ENCODE assay signal across 14 cellular contexts in the genomic region with DNA sequence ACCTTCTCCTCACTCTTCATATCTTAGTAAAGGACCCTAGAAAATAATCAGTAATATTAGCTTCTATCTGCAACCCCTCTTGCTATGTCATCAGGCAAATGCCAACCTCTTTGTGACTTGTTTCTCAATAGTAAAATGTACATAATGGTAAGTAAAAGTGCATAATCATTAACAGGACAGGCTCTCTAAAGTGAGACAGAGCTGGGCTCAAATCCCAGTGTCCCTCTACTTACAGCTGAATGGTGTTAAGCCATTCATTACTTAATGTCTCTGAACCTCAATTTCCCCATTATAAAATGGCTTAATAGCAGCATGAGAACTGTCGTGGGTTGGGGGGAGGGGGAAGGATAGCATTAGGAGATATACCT.
DNase-seq lines count a peak whose midpoint lies in the region; ATAC-seq, FAIRE-seq and TF ChIP-seq lines count a peak whose summit lies in the region.
"Had no signal": no experiment of that assay in that cellular context is flagged by ENCODE, and none has a peak within 500 bp of the region (broad histone marks: within the 10 kb centered on the region; RNA-seq: fewer than 3 reads in every experiment).

No MANE protein-coding gene starts in this region.

- intact Hi-C loops in OCI-LY7 (cut with micrococcal nuclease; ENCODE audit: unreplicated experiment): no loop called here
- intact Hi-C loops in posterior vena cava (cut with DNase I): no loop called here
- intact Hi-C loops in testis (cut with DNase I; ENCODE audit: low total_unique reads): no loop called here

- in situ Hi-C loops in GM23248 (cut with MboI): no loop called here

- no peak for FAIRE-seq in A549 (lab: Jason Lieb, UNC)
- FAIRE-seq: K562 had no signal

- no peak for TF ChIP-seq EP300 in A549 (IDR thresholded peaks at IDR 0.05)

- WGBS in A549 (ENCODE audit: missing lambda C conversion rate): 85% methylated on average over 1 of the region's 1 CpG
- 75 to 82% methylated on average over 1 of the region's 1 CpG for WGBS in testis, 2 donors
- WGBS in GM23248 (ENCODE audit: low coverage in 1 of 2, low lambda C conversion rate in 2 of 2, missing lambda C conversion rate in 2 of 2), 2 experiments: 32 to 35% methylated on average over 1 of the region's 1 CpG

- DNase-seq in A549 (ENCODE audit: low read depth in 1 of 2, low spot score in 1 of 2) (no peak), OCI-LY7 (ENCODE audit: low spot score) (no peak), posterior vena cava (ENCODE audit: low spot score) (no peak), testis (no peak), GM23248 (no peak), MG63 (no peak)
- DNase-seq: activated CD8-positive, alpha-beta memory T cell treated with anti-CD3 and anti-CD28 coated beads for 24 hours; NCI-H2029 treated with DMSO at 0.1 percent for 48 hours had no signal

- no peak for ATAC-seq in A549
- ATAC-seq in GM19455 (IDR thresholded peaks at IDR 0.05; ENCODE audit: unreplicated experiment): peak; percentile 10
- ATAC-seq in HG02981 (IDR thresholded peaks at IDR 0.05; ENCODE audit: unreplicated experiment): peak; percentile 18
- ATAC-seq: K562, Panc1 had no signal

- no peak overlapping the region for H3K27ac ChIP-seq in A549
- no peak overlapping the region for H3K27ac ChIP-seq in OCI-LY7 (ENCODE audit: low read depth, low read length, poor library complexity, severe bottlenecking)
- H3K27ac ChIP-seq in testis: no peak overlapping the region
- H3K27ac ChIP-seq in GM23248: no peak overlapping the region
- H3K27ac ChIP-seq: esophagus muscularis mucosa, tibial nerve had no signal

- H3K36me3 ChIP-seq in OCI-LY7 (ENCODE audit: insufficient read depth, low read length) (no peaks in the 10 kb centered on the region; the same call in 1 of the 2 replicates), testis (ENCODE audit: low read depth, missing control alignments) (no peaks in the 10 kb centered on the region), GM23248 (ENCODE audit: low read depth) (no peaks in the 10 kb centered on the region), MG63 (no peaks in the 10 kb centered on the region)
- H3K36me3 ChIP-seq: esophagus muscularis mucosa, tibial nerve had no signal

- H4K20me1 ChIP-seq in OCI-LY7 (ENCODE audit: insufficient read depth, low read length) (no peaks in the 10 kb centered on the region), GM23248 (ENCODE audit: insufficient read depth) (no peaks in the 10 kb centered on the region)

- H3K79me2 ChIP-seq in OCI-LY7 (ENCODE audit: insufficient read depth, low read depth, low read length) (no peaks in the 10 kb centered on the region), GM23248 (ENCODE audit: insufficient read depth) (no peaks in the 10 kb centered on the region)

- no peaks in the 10 kb centered on the region for H3K9me3 ChIP-seq in A549
- 0 out of 2 replicates have a peak, but pooled peaks cover 6% of the 10 kb centered on the region for H3K9me3 ChIP-seq in OCI-LY7 (ENCODE audit: low read length)
- no peaks in the 10 kb centered on the region for H3K9me3 ChIP-seq in testis
- no peaks in the 10 kb centered on the region for H3K9me3 ChIP-seq in GM23248 (ENCODE audit: low read depth)
- no peaks in the 10 kb centered on the region for H3K9me3 ChIP-seq in MG63
- H3K9me3 ChIP-seq: esophagus muscularis mucosa, tibial nerve had no signal

- H3K9me2 ChIP-seq in OCI-LY7 (ENCODE audit: insufficient read depth, low read length) (no peaks in the 10 kb centered on the region), GM23248 (ENCODE audit: insufficient read depth) (no peaks in the 10 kb centered on the region)

- H3F3A ChIP-seq in GM23248 (ENCODE audit: insufficient read depth): no peaks in the 10 kb centered on the region

- H3K4me2 ChIP-seq in A549 (peak overlapping the region; percentile 41; the same call in 1 of the 3 replicates), OCI-LY7 (ENCODE audit: low read length) (peak overlapping the region; percentile 69), GM23248 (ENCODE audit: unreplicated experiment) (no peak overlapping the region)

- H2AFZ ChIP-seq in OCI-LY7 (ENCODE audit: low read length): peak overlapping the region; percentile 54; the same call in 1 of the 2 replicates
- H2AFZ ChIP-seq in GM23248: no peak overlapping the region

- no peak for TF ChIP-seq RAD21 in A549 (conservative IDR thresholded peaks at IDR 0.05 in 1 of 2, IDR thresholded peaks at IDR 0.05 in 1 of 2)

- H3K9ac ChIP-seq in GM23248: no peak overlapping the region

- TF ChIP-seq POLR2A in A549 (IDR thresholded peaks at IDR 0.05; ENCODE audit: low read length) (no peak), testis (IDR thresholded peaks at IDR 0.05) (no peak)

- H3K27me3 ChIP-seq in testis: no peaks in the 10 kb centered on the region
- no peaks in the 10 kb centered on the region for H3K27me3 ChIP-seq in GM23248 (replicated peaks; ENCODE audit: insufficient read depth)
- H3K27me3 ChIP-seq in MG63: no peaks in the 10 kb centered on the region
- H3K27me3 ChIP-seq: tibial nerve had no signal

- no TSS peak for BruUV-seq in OCI-LY7 (replicated peaks; lab: Mats Ljungman, UMichigan)

- CTCF ChIA-PET in A549 (lab: Yijun Ruan, JAX) (interaction anchor here (0.6 to 1.8 kb wide), 2 partner anchors 14 to 21 kb away, joined by 3 to 5 read pairs; no protein-coding TSS in a partner anchor), OCI-LY7 (lab: Charles Lee; ENCODE audit: unreplicated experiment) (interaction anchor here (0.6 kb wide), 1 partner anchor 8 kb away, joined by 3 read pairs; no protein-coding TSS in a partner anchor)

- no peaks in the 10 kb centered on the region for H3K4me1 ChIP-seq in A549
- H3K4me1 ChIP-seq in OCI-LY7 (ENCODE audit: insufficient read depth, low read length, poor library complexity, severe bottlenecking): peaks cover 13% of the 10 kb centered on the region
- peaks cover 13% of the 10 kb centered on the region for H3K4me1 ChIP-seq in testis
- H3K4me1 ChIP-seq in GM23248 (ENCODE audit: insufficient read depth): peaks cover 13% of the 10 kb centered on the region
- H3K4me1 ChIP-seq: esophagus muscularis mucosa had no signal

- H3K4me3 ChIP-seq in A549 (no peak overlapping the region), OCI-LY7 (ENCODE audit: low read depth, low read length, poor library complexity, severe bottlenecking) (peak overlapping the region; percentile 43), testis (no peak overlapping the region), GM23248 (no peak overlapping the region), MG63 (no peak overlapping the region)
- H3K4me3 ChIP-seq: esophagus muscularis mucosa, K562, tibial nerve had no signal

- POLR2A ChIA-PET in A549 (lab: Yijun Ruan, JAX): no interaction called here
- POLR2A ChIA-PET in OCI-LY7 (lab: Charles Lee): interaction anchor here (0.6 to 1.4 kb wide), 5 partner anchors 12 to 142 kb away, joined by 3 to 6 read pairs (median 3); no protein-coding TSS in a partner anchor

- no peak for TF ChIP-seq CTCF in A549 (IDR thresholded peaks at IDR 0.05)
- TF ChIP-seq CTCF in OCI-LY7 (conservative IDR thresholded peaks at IDR 0.05; ENCODE audit: low read length): no peak
- TF ChIP-seq CTCF in testis (IDR thresholded peaks at IDR 0.05): no peak

TF ChIP-seq in A549, 52 proteins besides CTCF, POLR2A, EP300 and RAD21 (continues in another document):
- TF ChIP-seq FOSB (CRISPR knock-in tag; IDR thresholded peaks at IDR 0.05) (no peak), EHMT2 (IDR thresholded peaks at IDR 0.05; ENCODE audit: low read depth) (no peak), NPAS2 (CRISPR knock-in tag; IDR thresholded peaks at IDR 0.05; ENCODE audit: borderline replicate concordance) (no peak), NFE2L2 (conservative IDR thresholded peaks at IDR 0.05; ENCODE audit: low read length) (no peak), CHD4 (IDR thresholded peaks at IDR 0.05; ENCODE audit: borderline replicate concordance) (no peak), ZNF302 (CRISPR knock-in tag; IDR thresholded peaks at IDR 0.05) (no peak), FOSL2 (IDR thresholded peaks at IDR 0.05) (no peak), FOSL2 (CRISPR knock-in tag; IDR thresholded peaks at IDR 0.05) (no peak), FOXS1 (CRISPR knock-in tag; IDR thresholded peaks at IDR 0.05) (no peak)
- TF ChIP-seq, protein P1, sequence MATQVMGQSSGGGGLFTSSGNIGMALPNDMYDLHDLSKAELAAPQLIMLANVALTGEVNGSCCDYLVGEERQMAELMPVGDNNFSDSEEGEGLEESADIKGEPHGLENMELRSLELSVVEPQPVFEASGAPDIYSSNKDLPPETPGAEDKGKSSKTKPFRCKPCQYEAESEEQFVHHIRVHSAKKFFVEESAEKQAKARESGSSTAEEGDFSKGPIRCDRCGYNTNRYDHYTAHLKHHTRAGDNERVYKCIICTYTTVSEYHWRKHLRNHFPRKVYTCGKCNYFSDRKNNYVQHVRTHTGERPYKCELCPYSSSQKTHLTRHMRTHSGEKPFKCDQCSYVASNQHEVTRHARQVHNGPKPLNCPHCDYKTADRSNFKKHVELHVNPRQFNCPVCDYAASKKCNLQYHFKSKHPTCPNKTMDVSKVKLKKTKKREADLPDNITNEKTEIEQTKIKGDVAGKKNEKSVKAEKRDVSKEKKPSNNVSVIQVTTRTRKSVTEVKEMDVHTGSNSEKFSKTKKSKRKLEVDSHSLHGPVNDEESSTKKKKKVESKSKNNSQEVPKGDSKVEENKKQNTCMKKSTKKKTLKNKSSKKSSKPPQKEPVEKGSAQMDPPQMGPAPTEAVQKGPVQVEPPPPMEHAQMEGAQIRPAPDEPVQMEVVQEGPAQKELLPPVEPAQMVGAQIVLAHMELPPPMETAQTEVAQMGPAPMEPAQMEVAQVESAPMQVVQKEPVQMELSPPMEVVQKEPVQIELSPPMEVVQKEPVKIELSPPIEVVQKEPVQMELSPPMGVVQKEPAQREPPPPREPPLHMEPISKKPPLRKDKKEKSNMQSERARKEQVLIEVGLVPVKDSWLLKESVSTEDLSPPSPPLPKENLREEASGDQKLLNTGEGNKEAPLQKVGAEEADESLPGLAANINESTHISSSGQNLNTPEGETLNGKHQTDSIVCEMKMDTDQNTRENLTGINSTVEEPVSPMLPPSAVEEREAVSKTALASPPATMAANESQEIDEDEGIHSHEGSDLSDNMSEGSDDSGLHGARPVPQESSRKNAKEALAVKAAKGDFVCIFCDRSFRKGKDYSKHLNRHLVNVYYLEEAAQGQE (IDR thresholded peaks at IDR 0.05): no peak
- TF ChIP-seq, protein P2, sequence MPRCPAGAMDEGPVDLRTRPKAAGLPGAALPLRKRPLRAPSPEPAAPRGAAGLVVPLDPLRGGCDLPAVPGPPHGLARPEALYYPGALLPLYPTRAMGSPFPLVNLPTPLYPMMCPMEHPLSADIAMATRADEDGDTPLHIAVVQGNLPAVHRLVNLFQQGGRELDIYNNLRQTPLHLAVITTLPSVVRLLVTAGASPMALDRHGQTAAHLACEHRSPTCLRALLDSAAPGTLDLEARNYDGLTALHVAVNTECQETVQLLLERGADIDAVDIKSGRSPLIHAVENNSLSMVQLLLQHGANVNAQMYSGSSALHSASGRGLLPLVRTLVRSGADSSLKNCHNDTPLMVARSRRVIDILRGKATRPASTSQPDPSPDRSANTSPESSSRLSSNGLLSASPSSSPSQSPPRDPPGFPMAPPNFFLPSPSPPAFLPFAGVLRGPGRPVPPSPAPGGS (IDR thresholded peaks at IDR 0.05): no peak
- TF ChIP-seq, protein P3, sequence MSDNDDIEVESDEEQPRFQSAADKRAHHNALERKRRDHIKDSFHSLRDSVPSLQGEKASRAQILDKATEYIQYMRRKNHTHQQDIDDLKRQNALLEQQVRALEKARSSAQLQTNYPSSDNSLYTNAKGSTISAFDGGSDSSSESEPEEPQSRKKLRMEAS (IDR thresholded peaks at IDR 0.05): no peak

Comparison
In these comparisons a context has a peak if more than half of its experiments do, and no peak if none do; other contexts are left out.
1. ATAC-seq: peak in GM19455 (single experiment) and HG02981 (single experiment); none in A549 (0 of 2).